ENCODE assay signal across 7 cellular contexts in the genomic region with DNA sequence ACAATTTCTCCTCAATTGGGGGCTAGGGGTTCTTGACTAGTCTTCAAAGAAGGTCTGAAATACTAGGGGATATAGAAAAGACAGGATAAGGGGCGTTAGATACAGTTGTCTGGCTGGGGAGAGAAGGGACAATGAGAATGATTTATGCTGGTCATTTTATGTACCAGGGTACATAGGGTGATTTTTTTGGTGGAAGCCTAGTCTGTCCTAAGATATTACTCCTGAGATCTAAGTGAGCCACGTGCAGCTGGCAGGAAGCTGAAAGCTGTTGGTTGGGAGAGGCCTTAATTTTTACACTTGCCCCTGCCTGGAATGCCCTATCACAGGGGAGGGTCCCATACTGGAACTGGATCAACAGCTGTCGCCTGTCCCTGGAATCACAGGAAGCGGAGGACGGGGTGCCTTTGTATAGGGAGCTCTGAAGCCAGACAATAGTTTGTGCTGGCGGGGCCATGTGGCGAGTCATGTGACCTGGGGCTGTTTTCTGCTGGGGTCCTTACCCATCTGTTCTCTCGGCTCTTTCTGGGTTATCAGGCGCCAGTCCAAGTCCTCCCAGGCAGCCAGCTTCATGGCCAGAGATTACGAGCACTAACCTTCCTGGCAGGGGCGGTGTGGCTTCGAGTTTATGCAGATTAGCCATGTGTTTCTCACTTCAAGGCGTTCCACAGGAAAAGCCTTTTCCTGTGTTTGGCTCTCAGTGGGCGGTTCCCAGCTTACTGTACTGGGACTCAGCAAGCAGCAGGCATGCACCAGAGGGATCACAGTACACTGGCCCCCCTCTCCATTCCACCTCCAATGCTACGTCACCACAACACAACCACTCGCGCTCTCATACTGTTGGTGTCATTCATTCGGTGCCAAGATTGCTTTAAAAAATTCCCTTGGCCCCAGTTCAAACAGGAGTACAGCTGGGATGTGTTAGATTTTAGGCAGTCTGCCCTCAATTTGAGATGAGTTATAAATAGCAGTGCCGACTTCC. TPM values are rescaled to one million over a fixed set of nuclear protein-coding genes. Genes with fewer than 3 reads are reported as not detected.
A peak's percentile ranks its signal among the peaks of the same experiment; 100 is the strongest.
DNase-seq lines count a peak whose midpoint lies in the region; ATAC-seq, FAIRE-seq and TF ChIP-seq lines count a peak whose summit lies in the region.

No MANE protein-coding gene starts in this region.

- POLR2A ChIA-PET in activated CD4-positive, alpha-beta memory T cell treated with anti-CD3 and anti-CD28 coated beads, Interleukin-2, amount 10 ng/mL, durations not matched to agents 7 days and 5 days (lab: Charles Lee) = interaction anchor here (0.6 to 4.8 kb wide), 14 partner anchors 9 to 114 kb away, joined by 3 to 32 read pairs (median 6); a partner anchor contains a TSS

- CTCF ChIA-PET in activated CD4-positive, alpha-beta memory T cell treated with anti-CD3 and anti-CD28 coated beads, Interleukin-2, amount 10 ng/mL, durations not matched to agents 7 days and 5 days (lab: Charles Lee) = interaction anchor here (0.6 to 2.6 kb wide), 9 partner anchors 9 to 110 kb away, joined by 3 to 7 read pairs (median 4); a partner anchor contains a TSS

- peak; percentile 93 for FAIRE-seq in endometrium (lab: Jason Lieb, UNC)

- no peak overlapping the region for H3K4me3 Mint-ChIP-seq in activated CD4-positive, alpha-beta memory T cell treated with anti-CD3 and anti-CD28 coated beads, Interleukin-2, amount 10 ng/mL, durations not matched to agents 7 days and 5 days

- ATAC-seq in GM21381 (IDR thresholded peaks at IDR 0.05; ENCODE audit: unreplicated experiment) = peak; percentile 42

- H3K9me3 Mint-ChIP-seq in activated CD4-positive, alpha-beta memory T cell treated with anti-CD3 and anti-CD28 coated beads, Interleukin-2, amount 10 ng/mL, durations not matched to agents 7 days and 5 days = no peaks in the 10 kb centered on the region

- H3K27me3 Mint-ChIP-seq in activated CD4-positive, alpha-beta memory T cell treated with anti-CD3 and anti-CD28 coated beads, Interleukin-2, amount 10 ng/mL, durations not matched to agents 7 days and 5 days = no peaks in the 10 kb centered on the region

- in situ Hi-C loops in GM13977 (cut with MboI; ENCODE audit: low pct_unique_long_range_greater_than_20kb, low sequenced_read_pairs, unreplicated experiment) = no loop called here

- TF ChIP-seq CTCF in GM13977 (IDR thresholded peaks at IDR 0.05; ENCODE audit: extremely low read depth, insufficient read depth, missing control alignments) = no peak

- H3K4me1 Mint-ChIP-seq in activated CD4-positive, alpha-beta memory T cell treated with anti-CD3 and anti-CD28 coated beads, Interleukin-2, amount 10 ng/mL, durations not matched to agents 7 days and 5 days = peaks cover 78% of the 10 kb centered on the region

- peak overlapping the region; percentile 12 for H3K27ac Mint-ChIP-seq in activated CD4-positive, alpha-beta memory T cell treated with anti-CD3 and anti-CD28 coated beads, Interleukin-2, amount 10 ng/mL, durations not matched to agents 7 days and 5 days

- DNase-seq in NCI-H226 (peak; percentile 98), lung microvascular endothelial cell (ENCODE audit: low read depth in 2 of 2) (peak; percentile 98 to 99), GM13977 (ENCODE audit: low spot score) (no peak)
- peak; percentile 38 for DNase-seq in activated CD4-positive, alpha-beta memory T cell treated with anti-CD3 and anti-CD28 coated beads, Interleukin-2, amount 10 ng/mL, durations not matched to agents 7 days and 5 days
- DNase-seq in stimulated activated CD8-positive, alpha-beta memory T cell treated with anti-CD3 and anti-CD28 coated beads, Interleukin-4, amount 100 ng/mL, for 24 hours (ENCODE audit: low read depth) = peak; percentile 18

- H3K36me3 Mint-ChIP-seq in activated CD4-positive, alpha-beta memory T cell treated with anti-CD3 and anti-CD28 coated beads, Interleukin-2, amount 10 ng/mL, durations not matched to agents 7 days and 5 days (ENCODE audit: low read depth) = peaks cover 41% of the 10 kb centered on the region

RNA-seq across cellular contexts. Expression of a gene that starts 27.5 kb away (rescaled TPM):
- total RNA-seq in activated CD4-positive, alpha-beta memory T cell treated with anti-CD3 and anti-CD28 coated beads, Interleukin-2, amount 10 ng/mL, durations not matched to agents 7 days and 5 days = 10 to 100 TPM; 88.9 to 90.0 TPM
- 7.8 and 9.5 TPM in 2 replicates for total RNA-seq in lung microvascular endothelial cell
